ENCODE assay signal across 38 cellular contexts in the genomic region with DNA sequence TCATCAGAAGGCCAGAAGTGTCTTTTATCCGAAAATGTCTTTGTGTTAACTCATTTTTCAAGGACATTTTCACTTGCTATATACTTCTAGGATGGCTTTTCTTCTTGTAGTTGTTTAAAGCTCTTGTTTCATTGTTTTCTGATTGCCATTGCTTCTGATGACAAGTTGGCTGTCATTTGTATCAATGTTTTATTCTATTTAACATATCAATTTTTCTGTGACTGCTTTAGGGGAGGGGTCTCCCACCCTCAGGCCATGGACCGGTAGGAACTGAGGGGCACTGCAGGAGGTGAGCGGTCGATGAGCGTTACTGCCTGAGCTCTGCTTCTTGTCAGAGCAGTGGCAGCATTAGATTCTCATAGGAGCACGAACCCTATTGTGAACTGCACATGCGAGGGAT.
"Had no signal": no experiment of that assay in that cellular context is flagged by ENCODE, and none has a peak within 500 bp of the region (broad histone marks: within the 10 kb centered on the region; RNA-seq: fewer than 3 reads in every experiment).

No MANE protein-coding gene starts in this region.

- H3K27ac ChIP-seq: adrenal gland, ascending aorta, body of pancreas, brain microvascular endothelial cell, breast epithelium, cardiac muscle cell had no signal

- H3K27ac Mint-ChIP-seq: activated naive CD4-positive, alpha-beta T cell treated with anti-CD3 and anti-CD28 coated beads for 36 hours; activated naive CD4-positive, alpha-beta T cell treated with anti-CD3 and anti-CD28 coated beads, Interleukin-2, amount 10 ng/mL, durations not matched to agents 7 days and 5 days; activated naive CD4-positive, alpha-beta T cell treated with anti-CD3 and anti-CD28 coated beads, Interleukin-2, amount 50 U/mL, for 24 hours; activated naive CD4-positive, alpha-beta T cell treated with anti-CD3 and anti-CD28 coated beads, Interleukin-2, amount 50 U/mL, for 72 hours; activated naive CD8-positive, alpha-beta T cell treated with anti-CD3 and anti-CD28 coated beads for 36 hours; activated naive CD8-positive, alpha-beta T cell treated with anti-CD3 and anti-CD28 coated beads, Interleukin-2, amount 10 ng/mL, durations not matched to agents 7 days and 5 days; activated T-cell treated with anti-CD3 and anti-CD28 coated beads, Interleukin-2, amount 50 U/mL, for 24 hours; activated T-helper 1 cell treated with anti-CD3 and anti-CD28 coated beads, Interleukin-12 subunit alpha, Interleukin-12 subunit beta, Interleukin-2, Interleukin-4 antibody, amounts not matched to agents 30 ng/mL and 10 ng/mL and 1 ng/mL, durations not matched to agents 14 hours and 24 hours and 36 hours; activated T-helper 17 cell treated with anti-CD3 and anti-CD28 coated beads, Interleukin-2, amount 50 U/mL, for 72 hours; activated T-helper 2 cell treated with anti-CD3 and anti-CD28 coated beads, Interferon-gamma antibody, Interleukin-2, Interleukin-4, amounts not matched to agents 10 μg/mL and 5 μg/mL and 100 μg/mL, durations not matched to agents 14 hours and 24 hours and 36 hours; brain had no signal

- H3K4me1 Mint-ChIP-seq: activated T-helper 17 cell treated with anti-CD3 and anti-CD28 coated beads, Interleukin-2, amount 50 U/mL, for 72 hours; brain; central memory CD8-positive, alpha-beta T cell had no signal

- H3K9me3 ChIP-seq: adrenal gland, body of pancreas had no signal

- H3K9me3 Mint-ChIP-seq: activated T-helper 2 cell treated with anti-CD3 and anti-CD28 coated beads, Interferon-gamma antibody, Interleukin-2, Interleukin-4, amounts not matched to agents 10 μg/mL and 5 μg/mL and 100 μg/mL, durations not matched to agents 14 hours and 24 hours and 36 hours had no signal

- H3K4me1 ChIP-seq: adrenal gland, ascending aorta, body of pancreas, breast epithelium had no signal

- H3K36me3 Mint-ChIP-seq: activated naive CD4-positive, alpha-beta T cell treated with anti-CD3 and anti-CD28 coated beads, Interleukin-2, amount 10 ng/mL, durations not matched to agents 7 days and 5 days had no signal

- H3K36me3 ChIP-seq: adrenal gland, brain microvascular endothelial cell, breast epithelium, cardiac muscle cell had no signal

- H3K27me3 ChIP-seq: adrenal gland, ascending aorta, body of pancreas, brain microvascular endothelial cell, breast epithelium, cardiac muscle cell had no signal

- H3K27me3 Mint-ChIP-seq: activated naive CD4-positive, alpha-beta T cell treated with anti-CD3 and anti-CD28 coated beads, Interleukin-2, amount 50 U/mL, for 24 hours; activated naive CD8-positive, alpha-beta T cell treated with anti-CD3 and anti-CD28 coated beads for 36 hours; activated naive CD8-positive, alpha-beta T cell treated with anti-CD3 and anti-CD28 coated beads, Interleukin-2, amount 10 ng/mL, durations not matched to agents 7 days and 5 days; activated T-cell treated with anti-CD3 and anti-CD28 coated beads, Interleukin-2, amount 50 U/mL, for 24 hours; activated T-helper 17 cell treated with anti-CD3 and anti-CD28 coated beads, Interleukin-2, amount 50 U/mL, for 72 hours; brain; central memory CD8-positive, alpha-beta T cell had no signal

- FAIRE-seq: astrocyte, bronchial epithelial cell, colon had no signal

- ATAC-seq: activated naive CD4-positive, alpha-beta T cell treated with anti-CD3 and anti-CD28 coated beads, Interleukin-2, amount 50 U/mL, for 72 hours; activated T-cell treated with anti-CD3 and anti-CD28 coated beads, Interleukin-2, amount 50 U/mL, for 4 hours; activated T-helper 17 cell treated with anti-CD3 and anti-CD28 coated beads, Interleukin-2, amount 50 U/mL, for 72 hours; body of pancreas had no signal

- DNase-seq: activated effector memory CD4-positive, alpha-beta T cell treated with anti-CD3 and anti-CD28 coated beads, Interleukin-2, amount 50 U/mL, for 16 hours; activated effector memory CD4-positive, alpha-beta T cell treated with Interleukin-2 at 50 U/mL for 16 hours; activated gamma-delta T cell; activated gamma-delta T cell treated with Interleukin-2 at 50 U/mL for 16 hours; activated naive CD4-positive, alpha-beta T cell; activated naive CD4-positive, alpha-beta T cell treated with anti-CD3 and anti-CD28 coated beads for 36 hours; activated naive CD4-positive, alpha-beta T cell treated with anti-CD3 and anti-CD28 coated beads, Interleukin-2, amount 10 ng/mL, durations not matched to agents 7 days and 5 days; activated naive CD4-positive, alpha-beta T cell treated with anti-CD3 and anti-CD28 coated beads, Interleukin-2, amount 50 U/mL, for 16 hours; activated naive CD4-positive, alpha-beta T cell treated with Interleukin-2 at 50 U/mL for 16 hours; activated naive CD8-positive, alpha-beta T cell treated with anti-CD3 and anti-CD28 coated beads for 36 hours; activated naive CD8-positive, alpha-beta T cell treated with anti-CD3 and anti-CD28 coated beads, Interleukin-2, amount 10 ng/mL, durations not matched to agents 7 days and 5 days; activated T-cell treated with anti-CD3 and anti-CD28 coated beads for 4 hours; activated T-cell treated with anti-CD3 and anti-CD28 coated beads, Interleukin-2, amount 50 U/mL, for 1 hour; activated T-cell treated with anti-CD3 and anti-CD28 coated beads, Interleukin-2, amount 50 U/mL, for 24 hours; activated T-cell treated with anti-CD3 and anti-CD28 coated beads, Interleukin-2, amount 50 U/mL, for 4 hours; adrenal gland; amniotic stem cell; amygdala; anterior cingulate cortex; aorta; body of pancreas; brain microvascular endothelial cell; caudate nucleus; central memory CD4-positive, alpha-beta T cell; cerebellar nuclear complex had no signal

- H3K4me3 Mint-ChIP-seq: activated naive CD4-positive, alpha-beta T cell treated with anti-CD3 and anti-CD28 coated beads for 36 hours; activated naive CD4-positive, alpha-beta T cell treated with anti-CD3 and anti-CD28 coated beads, Interleukin-2, amount 10 ng/mL, durations not matched to agents 7 days and 5 days; activated naive CD4-positive, alpha-beta T cell treated with anti-CD3 and anti-CD28 coated beads, Interleukin-2, amount 50 U/mL, for 24 hours; activated naive CD8-positive, alpha-beta T cell treated with anti-CD3 and anti-CD28 coated beads for 36 hours; activated naive CD8-positive, alpha-beta T cell treated with anti-CD3 and anti-CD28 coated beads, Interleukin-2, amount 10 ng/mL, durations not matched to agents 7 days and 5 days; activated T-cell treated with anti-CD3 and anti-CD28 coated beads, Interleukin-2, amount 50 U/mL, for 24 hours; activated T-cell treated with anti-CD3 and anti-CD28 coated beads, Interleukin-2, amount 50 U/mL, for 4 hours; activated T-helper 1 cell treated with anti-CD3 and anti-CD28 coated beads, Interleukin-12 subunit alpha, Interleukin-12 subunit beta, Interleukin-2, Interleukin-4 antibody, amounts not matched to agents 30 ng/mL and 10 ng/mL and 1 ng/mL, durations not matched to agents 14 hours and 24 hours and 36 hours; activated T-helper 17 cell treated with anti-CD3 and anti-CD28 coated beads, Interleukin-2, amount 50 U/mL, for 72 hours; brain; central memory CD8-positive, alpha-beta T cell had no signal

- H3K4me3 ChIP-seq: adrenal gland, ascending aorta, body of pancreas, breast epithelium, cardiac muscle cell had no signal
